ENCODE assay signal across 1 cellular context in the genomic region with DNA sequence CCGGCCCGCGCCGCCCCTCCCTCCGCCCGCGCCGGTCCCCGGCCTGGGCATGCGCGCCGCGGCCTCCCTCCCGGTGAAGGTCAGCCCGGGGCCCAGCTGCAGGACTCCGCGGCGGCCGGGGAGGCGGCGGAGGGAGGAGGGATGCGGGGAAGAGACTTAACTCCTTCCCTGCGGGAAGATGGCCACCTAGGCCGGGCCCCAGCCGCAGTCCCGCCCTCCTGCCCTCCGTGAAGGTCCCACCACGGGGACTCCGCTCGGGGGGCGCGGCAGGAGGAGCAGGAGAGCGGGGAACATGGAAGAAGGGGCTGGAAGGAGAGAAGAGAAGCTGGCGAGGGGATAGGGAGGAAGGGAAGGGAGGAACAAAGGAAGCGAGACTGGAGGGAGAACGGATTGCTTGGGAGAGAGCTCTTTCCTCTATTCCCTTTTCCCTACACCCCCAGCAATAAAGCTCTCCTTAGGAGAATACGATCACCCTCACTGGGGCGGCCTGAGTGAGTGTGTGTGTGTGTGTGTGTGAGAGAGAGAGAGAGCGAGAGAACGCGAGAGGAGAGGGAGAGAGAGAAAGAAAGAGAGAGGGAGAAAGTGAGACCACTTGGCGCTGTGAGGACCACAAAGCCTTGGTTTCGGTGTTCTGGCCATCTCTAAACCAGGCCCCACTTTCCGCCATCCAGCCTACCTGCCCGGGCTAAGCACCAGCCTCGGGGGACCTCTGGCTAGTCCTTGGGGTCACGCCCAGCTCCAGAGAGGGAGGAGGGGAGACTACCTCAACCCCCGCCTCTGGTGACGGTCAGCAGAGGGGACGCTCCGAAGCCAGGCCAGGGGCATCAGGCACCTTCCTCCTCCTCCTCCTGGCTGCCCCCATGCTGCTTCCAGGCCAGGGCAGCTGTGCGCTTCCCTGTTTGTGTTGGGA.
TF ChIP-seq lines count a peak whose summit lies in the region.

No MANE protein-coding gene starts in this region.

TF ChIP-seq in K562, 482 proteins besides CTCF, POLR2A, EP300 and RAD21 (continues in another document):
- TF ChIP-seq DIDO1 (tag; IDR thresholded peaks at IDR 0.05; ENCODE audit: low read depth) (no peak), ZNF263 (CRISPR knock-in tag; IDR thresholded peaks at IDR 0.05; ENCODE audit: borderline replicate concordance) (peak; percentile 96), SAFB2 (IDR thresholded peaks at IDR 0.05; ENCODE audit: borderline replicate concordance, low read depth, low read length, severe bottlenecking) (no peak), GABPB1 (CRISPR knock-in tag; IDR thresholded peaks at IDR 0.05) (no peak), POLR2AphosphoS2 (IDR thresholded peaks at IDR 0.05; ENCODE audit: low read length) (no peak), NBN (IDR thresholded peaks at IDR 0.05; ENCODE audit: low read depth) (no peak), MCM2 (IDR thresholded peaks at IDR 0.05; ENCODE audit: low read depth) (no peak), ZBTB8A (IDR thresholded peaks at IDR 0.05; ENCODE audit: partially characterized antibody) (no peak), HNRNPK (IDR thresholded peaks at IDR 0.05; ENCODE audit: low read depth, low read length, poor library complexity, severe bottlenecking) (no peak), CBX1 (IDR thresholded peaks at IDR 0.05; ENCODE audit: low read depth) (no peak), ERF (CRISPR knock-in tag; IDR thresholded peaks at IDR 0.05) (no peak), ZNF384 (IDR thresholded peaks at IDR 0.05; ENCODE audit: low read depth, low read length) (no peak), LARP7 (IDR thresholded peaks at IDR 0.05) (0 out of 2 replicates have a peak, but pooled peaks have one; percentile 43), RBM39 (optimal IDR thresholded peaks at IDR 0.05; ENCODE audit: low read depth, low read length) (no peak), MECOM (CRISPR knock-in tag; IDR thresholded peaks at IDR 0.05) (no peak), DACH1 (IDR thresholded peaks at IDR 0.05; ENCODE audit: partially characterized antibody) (no peak), PHF20 (IDR thresholded peaks at IDR 0.05; ENCODE audit: partially characterized antibody) (peak; percentile 23), FOXA1 (IDR thresholded peaks at IDR 0.05; ENCODE audit: borderline replicate concordance) (no peak), ARNT (IDR thresholded peaks at IDR 0.05) (no peak), SAFB (IDR thresholded peaks at IDR 0.05; ENCODE audit: borderline replicate concordance, low read depth, low read length) (no peak), HLTF (IDR thresholded peaks at IDR 0.05) (no peak), ZC3H4 (CRISPR knock-in tag; IDR thresholded peaks at IDR 0.05; ENCODE audit: borderline replicate concordance) (no peak), NR2F6 (CRISPR knock-in tag; IDR thresholded peaks at IDR 0.05) (no peak), NR2C2 (CRISPR knock-in tag; IDR thresholded peaks at IDR 0.05) (no peak), NR2C2 (tag; IDR thresholded peaks at IDR 0.05) (peak; percentile 22; the same call in 1 of the 2 replicates), SOX6 (IDR thresholded peaks at IDR 0.05) (no peak), STAT5B (CRISPR knock-in tag; IDR thresholded peaks at IDR 0.05) (no peak), SRSF3 (IDR thresholded peaks at IDR 0.05; ENCODE audit: insufficient read depth, low read length) (no peak), FOS (IDR thresholded peaks at IDR 0.05; ENCODE audit: extremely low read depth, insufficient read length) (no peak), TBL1XR1 (IDR thresholded peaks at IDR 0.05; ENCODE audit: low read length in 2 of 2) (no peak), MTF1 (CRISPR knock-in tag; IDR thresholded peaks at IDR 0.05; ENCODE audit: borderline replicate concordance) (no peak), ZNF778 (CRISPR knock-in tag; IDR thresholded peaks at IDR 0.05) (no peak), BCOR (IDR thresholded peaks at IDR 0.05) (no peak)
- TF ChIP-seq, protein P1, sequence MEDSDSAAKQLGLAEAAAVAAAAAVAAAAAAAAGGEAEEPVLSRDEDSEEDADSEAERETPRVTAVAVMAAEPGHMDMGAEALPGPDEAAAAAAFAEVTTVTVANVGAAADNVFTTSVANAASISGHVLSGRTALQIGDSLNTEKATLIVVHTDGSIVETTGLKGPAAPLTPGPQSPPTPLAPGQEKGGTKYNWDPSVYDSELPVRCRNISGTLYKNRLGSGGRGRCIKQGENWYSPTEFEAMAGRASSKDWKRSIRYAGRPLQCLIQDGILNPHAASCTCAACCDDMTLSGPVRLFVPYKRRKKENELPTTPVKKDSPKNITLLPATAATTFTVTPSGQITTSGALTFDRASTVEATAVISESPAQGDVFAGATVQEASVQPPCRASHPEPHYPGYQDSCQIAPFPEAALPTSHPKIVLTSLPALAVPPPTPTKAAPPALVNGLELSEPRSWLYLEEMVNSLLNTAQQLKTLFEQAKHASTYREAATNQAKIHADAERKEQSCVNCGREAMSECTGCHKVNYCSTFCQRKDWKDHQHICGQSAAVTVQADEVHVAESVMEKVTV (CRISPR knock-in tag; IDR thresholded peaks at IDR 0.05) = no peak
- TF ChIP-seq, protein P2, sequence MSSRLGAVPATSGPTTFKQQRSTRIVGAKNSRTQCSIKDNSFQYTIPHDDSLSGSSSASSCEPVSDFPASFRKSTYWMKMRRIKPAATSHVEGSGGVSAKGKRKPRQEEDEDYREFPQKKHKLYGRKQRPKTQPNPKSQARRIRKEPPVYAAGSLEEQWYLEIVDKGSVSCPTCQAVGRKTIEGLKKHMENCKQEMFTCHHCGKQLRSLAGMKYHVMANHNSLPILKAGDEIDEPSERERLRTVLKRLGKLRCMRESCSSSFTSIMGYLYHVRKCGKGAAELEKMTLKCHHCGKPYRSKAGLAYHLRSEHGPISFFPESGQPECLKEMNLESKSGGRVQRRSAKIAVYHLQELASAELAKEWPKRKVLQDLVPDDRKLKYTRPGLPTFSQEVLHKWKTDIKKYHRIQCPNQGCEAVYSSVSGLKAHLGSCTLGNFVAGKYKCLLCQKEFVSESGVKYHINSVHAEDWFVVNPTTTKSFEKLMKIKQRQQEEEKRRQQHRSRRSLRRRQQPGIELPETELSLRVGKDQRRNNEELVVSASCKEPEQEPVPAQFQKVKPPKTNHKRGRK (tag; IDR thresholded peaks at IDR 0.05) = peak; percentile 48; the same call in 1 of the 2 replicates
- TF ChIP-seq, protein P3, sequence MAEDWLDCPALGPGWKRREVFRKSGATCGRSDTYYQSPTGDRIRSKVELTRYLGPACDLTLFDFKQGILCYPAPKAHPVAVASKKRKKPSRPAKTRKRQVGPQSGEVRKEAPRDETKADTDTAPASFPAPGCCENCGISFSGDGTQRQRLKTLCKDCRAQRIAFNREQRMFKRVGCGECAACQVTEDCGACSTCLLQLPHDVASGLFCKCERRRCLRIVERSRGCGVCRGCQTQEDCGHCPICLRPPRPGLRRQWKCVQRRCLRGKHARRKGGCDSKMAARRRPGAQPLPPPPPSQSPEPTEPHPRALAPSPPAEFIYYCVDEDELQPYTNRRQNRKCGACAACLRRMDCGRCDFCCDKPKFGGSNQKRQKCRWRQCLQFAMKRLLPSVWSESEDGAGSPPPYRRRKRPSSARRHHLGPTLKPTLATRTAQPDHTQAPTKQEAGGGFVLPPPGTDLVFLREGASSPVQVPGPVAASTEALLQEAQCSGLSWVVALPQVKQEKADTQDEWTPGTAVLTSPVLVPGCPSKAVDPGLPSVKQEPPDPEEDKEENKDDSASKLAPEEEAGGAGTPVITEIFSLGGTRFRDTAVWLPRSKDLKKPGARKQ (CRISPR knock-in tag; IDR thresholded peaks at IDR 0.05) = no peak
- TF ChIP-seq, protein P4, sequence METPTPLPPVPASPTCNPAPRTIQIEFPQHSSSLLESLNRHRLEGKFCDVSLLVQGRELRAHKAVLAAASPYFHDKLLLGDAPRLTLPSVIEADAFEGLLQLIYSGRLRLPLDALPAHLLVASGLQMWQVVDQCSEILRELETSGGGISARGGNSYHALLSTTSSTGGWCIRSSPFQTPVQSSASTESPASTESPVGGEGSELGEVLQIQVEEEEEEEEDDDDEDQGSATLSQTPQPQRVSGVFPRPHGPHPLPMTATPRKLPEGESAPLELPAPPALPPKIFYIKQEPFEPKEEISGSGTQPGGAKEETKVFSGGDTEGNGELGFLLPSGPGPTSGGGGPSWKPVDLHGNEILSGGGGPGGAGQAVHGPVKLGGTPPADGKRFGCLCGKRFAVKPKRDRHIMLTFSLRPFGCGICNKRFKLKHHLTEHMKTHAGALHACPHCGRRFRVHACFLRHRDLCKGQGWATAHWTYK (CRISPR knock-in tag; IDR thresholded peaks at IDR 0.05) = no peak
- TF ChIP-seq, protein P5, sequence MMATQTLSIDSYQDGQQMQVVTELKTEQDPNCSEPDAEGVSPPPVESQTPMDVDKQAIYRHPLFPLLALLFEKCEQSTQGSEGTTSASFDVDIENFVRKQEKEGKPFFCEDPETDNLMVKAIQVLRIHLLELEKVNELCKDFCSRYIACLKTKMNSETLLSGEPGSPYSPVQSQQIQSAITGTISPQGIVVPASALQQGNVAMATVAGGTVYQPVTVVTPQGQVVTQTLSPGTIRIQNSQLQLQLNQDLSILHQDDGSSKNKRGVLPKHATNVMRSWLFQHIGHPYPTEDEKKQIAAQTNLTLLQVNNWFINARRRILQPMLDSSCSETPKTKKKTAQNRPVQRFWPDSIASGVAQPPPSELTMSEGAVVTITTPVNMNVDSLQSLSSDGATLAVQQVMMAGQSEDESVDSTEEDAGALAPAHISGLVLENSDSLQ (IDR thresholded peaks at IDR 0.05) = no peak
- TF ChIP-seq, protein P6, sequence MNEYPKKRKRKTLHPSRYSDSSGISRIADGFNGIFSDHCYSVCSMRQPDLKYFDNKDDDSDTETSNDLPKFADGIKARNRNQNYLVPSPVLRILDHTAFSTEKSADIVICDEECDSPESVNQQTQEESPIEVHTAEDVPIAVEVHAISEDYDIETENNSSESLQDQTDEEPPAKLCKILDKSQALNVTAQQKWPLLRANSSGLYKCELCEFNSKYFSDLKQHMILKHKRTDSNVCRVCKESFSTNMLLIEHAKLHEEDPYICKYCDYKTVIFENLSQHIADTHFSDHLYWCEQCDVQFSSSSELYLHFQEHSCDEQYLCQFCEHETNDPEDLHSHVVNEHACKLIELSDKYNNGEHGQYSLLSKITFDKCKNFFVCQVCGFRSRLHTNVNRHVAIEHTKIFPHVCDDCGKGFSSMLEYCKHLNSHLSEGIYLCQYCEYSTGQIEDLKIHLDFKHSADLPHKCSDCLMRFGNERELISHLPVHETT (CRISPR knock-in tag; conservative IDR thresholded peaks at IDR 0.05 in 1 of 2, IDR thresholded peaks at IDR 0.05 in 1 of 2) = 0 out of 4 replicates have a peak, but pooled peaks of 1 of the 2 experiments have one; percentile 67
- TF ChIP-seq, protein P7, sequence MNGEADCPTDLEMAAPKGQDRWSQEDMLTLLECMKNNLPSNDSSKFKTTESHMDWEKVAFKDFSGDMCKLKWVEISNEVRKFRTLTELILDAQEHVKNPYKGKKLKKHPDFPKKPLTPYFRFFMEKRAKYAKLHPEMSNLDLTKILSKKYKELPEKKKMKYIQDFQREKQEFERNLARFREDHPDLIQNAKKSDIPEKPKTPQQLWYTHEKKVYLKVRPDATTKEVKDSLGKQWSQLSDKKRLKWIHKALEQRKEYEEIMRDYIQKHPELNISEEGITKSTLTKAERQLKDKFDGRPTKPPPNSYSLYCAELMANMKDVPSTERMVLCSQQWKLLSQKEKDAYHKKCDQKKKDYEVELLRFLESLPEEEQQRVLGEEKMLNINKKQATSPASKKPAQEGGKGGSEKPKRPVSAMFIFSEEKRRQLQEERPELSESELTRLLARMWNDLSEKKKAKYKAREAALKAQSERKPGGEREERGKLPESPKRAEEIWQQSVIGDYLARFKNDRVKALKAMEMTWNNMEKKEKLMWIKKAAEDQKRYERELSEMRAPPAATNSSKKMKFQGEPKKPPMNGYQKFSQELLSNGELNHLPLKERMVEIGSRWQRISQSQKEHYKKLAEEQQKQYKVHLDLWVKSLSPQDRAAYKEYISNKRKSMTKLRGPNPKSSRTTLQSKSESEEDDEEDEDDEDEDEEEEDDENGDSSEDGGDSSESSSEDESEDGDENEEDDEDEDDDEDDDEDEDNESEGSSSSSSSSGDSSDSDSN (IDR thresholded peaks at IDR 0.05; ENCODE audit: borderline replicate concordance in 1 of 2, low read depth in 2 of 2, low read length in 2 of 2) = peak in 1 of 2 experiments; percentile 18; a peak in 2 of 4 replicates
- TF ChIP-seq, protein P8, sequence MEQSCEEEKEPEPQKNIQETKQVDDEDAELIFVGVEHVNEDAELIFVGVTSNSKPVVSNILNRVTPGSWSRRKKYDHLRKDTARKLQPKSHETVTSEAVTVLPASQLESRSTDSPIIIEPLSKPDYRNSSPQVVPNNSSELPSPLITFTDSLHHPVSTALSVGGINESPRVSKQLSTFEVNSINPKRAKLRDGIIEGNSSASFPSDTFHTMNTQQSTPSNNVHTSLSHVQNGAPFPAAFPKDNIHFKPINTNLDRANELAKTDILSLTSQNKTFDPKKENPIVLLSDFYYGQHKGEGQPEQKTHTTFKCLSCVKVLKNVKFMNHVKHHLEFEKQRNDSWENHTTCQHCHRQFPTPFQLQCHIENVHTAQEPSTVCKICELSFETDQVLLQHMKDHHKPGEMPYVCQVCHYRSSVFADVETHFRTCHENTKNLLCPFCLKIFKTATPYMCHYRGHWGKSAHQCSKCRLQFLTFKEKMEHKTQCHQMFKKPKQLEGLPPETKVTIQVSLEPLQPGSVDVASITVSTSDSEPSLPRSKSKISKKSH (CRISPR knock-in tag; IDR thresholded peaks at IDR 0.05) = no peak
- TF ChIP-seq, protein P9, sequence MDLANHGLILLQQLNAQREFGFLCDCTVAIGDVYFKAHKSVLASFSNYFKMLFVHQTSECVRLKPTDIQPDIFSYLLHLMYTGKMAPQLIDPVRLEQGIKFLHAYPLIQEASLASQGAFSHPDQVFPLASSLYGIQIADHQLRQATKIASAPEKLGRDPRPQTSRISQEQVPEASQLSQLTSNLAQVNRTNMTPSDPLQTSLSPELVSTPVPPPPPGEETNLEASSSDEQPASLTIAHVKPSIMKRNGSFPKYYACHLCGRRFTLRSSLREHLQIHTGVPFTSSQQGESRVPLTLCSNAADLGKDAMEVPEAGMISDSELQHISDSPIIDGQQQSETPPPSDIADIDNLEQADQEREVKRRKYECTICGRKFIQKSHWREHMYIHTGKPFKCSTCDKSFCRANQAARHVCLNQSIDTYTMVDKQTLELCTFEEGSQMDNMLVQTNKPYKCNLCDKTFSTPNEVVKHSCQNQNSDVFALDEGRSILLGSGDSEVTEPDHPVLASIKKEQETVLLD (IDR thresholded peaks at IDR 0.05) = peak; percentile 51; the same call in 1 of the 2 replicates
- TF ChIP-seq, protein P10, sequence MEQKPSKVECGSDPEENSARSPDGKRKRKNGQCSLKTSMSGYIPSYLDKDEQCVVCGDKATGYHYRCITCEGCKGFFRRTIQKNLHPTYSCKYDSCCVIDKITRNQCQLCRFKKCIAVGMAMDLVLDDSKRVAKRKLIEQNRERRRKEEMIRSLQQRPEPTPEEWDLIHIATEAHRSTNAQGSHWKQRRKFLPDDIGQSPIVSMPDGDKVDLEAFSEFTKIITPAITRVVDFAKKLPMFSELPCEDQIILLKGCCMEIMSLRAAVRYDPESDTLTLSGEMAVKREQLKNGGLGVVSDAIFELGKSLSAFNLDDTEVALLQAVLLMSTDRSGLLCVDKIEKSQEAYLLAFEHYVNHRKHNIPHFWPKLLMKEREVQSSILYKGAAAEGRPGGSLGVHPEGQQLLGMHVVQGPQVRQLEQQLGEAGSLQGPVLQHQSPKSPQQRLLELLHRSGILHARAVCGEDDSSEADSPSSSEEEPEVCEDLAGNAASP (IDR thresholded peaks at IDR 0.05) = no peak
- TF ChIP-seq, protein P11, sequence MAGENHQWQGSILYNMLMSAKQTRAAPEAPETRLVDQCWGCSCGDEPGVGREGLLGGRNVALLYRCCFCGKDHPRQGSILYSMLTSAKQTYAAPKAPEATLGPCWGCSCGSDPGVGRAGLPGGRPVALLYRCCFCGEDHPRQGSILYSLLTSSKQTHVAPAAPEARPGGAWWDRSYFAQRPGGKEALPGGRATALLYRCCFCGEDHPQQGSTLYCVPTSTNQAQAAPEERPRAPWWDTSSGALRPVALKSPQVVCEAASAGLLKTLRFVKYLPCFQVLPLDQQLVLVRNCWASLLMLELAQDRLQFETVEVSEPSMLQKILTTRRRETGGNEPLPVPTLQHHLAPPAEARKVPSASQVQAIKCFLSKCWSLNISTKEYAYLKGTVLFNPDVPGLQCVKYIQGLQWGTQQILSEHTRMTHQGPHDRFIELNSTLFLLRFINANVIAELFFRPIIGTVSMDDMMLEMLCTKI (IDR thresholded peaks at IDR 0.05; ENCODE audit: partially characterized antibody) = no peak
